ENCODE assay signal across 10 cellular contexts in the genomic region with DNA sequence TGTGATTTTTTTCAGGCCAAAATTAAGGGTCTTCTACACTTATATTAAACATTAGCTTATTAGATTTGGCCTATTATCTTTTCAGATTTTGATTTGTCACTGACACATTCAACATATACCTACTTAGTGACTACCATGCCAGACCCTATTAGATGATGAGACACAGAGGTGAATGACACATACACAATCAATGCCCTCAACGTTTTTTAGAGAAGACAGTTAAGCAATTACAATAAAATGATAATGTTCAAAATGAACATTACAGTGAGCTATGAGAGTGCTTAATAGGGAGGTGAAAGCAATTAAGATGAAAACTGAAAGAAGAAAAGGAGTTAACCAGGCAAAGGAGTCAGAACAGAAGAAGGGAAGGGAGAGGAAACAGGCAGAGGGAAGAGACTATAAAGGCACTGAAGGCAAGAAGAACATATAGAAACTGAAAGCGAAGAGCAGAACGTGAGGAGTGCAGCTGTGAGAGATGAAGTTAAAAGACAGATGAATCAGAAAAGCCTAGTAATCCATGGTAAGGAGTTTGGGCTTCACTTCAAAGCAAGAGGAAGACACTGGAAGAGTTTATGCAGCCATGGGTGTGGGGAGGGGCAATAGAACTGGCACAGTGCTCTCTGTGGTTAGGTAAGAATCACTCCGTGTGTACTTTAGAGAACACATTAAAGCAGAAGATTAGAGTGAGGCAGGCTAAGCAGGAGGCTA.
DNase-seq lines count a peak whose midpoint lies in the region; ATAC-seq and TF ChIP-seq lines count a peak whose summit lies in the region.
"Had no signal": no experiment of that assay in that cellular context is flagged by ENCODE, and none has a peak within 500 bp of the region (broad histone marks: within the 10 kb centered on the region; RNA-seq: fewer than 3 reads in every experiment).

No MANE protein-coding gene starts in this region.

- H3K4me3 ChIP-seq in skeletal muscle satellite cell (ENCODE audit: low read length) (peak overlapping the region; percentile 28), sigmoid colon (no peak overlapping the region), coronary artery (no peak overlapping the region)

- H3K27ac ChIP-seq in sigmoid colon = no peak overlapping the region
- H3K27ac ChIP-seq in coronary artery = no peak overlapping the region

- H3K36me3 ChIP-seq in skeletal muscle satellite cell (ENCODE audit: insufficient read depth, low read length) (no peaks in the 10 kb centered on the region), sigmoid colon (no peaks in the 10 kb centered on the region)

- H3K9me3 ChIP-seq in skeletal muscle satellite cell (replicated peaks; ENCODE audit: low read length) (no peaks in the 10 kb centered on the region), sigmoid colon (no peaks in the 10 kb centered on the region)

- TF ChIP-seq POLR2A in sigmoid colon (IDR thresholded peaks at IDR 0.05) = no peak

- H3K4me1 ChIP-seq in skeletal muscle satellite cell (ENCODE audit: control insufficient read depth, insufficient read depth, low read length) (peaks cover 59% of the 10 kb centered on the region), sigmoid colon (no peaks in the 10 kb centered on the region)

- intact Hi-C loops in sigmoid colon (cut with DNase I) = no loop called here

- H3K27me3 Mint-ChIP-seq in activated T-cell treated with anti-CD3 and anti-CD28 coated beads, Interleukin-2, amount 50 U/mL, for 4 hours (ENCODE audit: low read depth) = no peaks in the 10 kb centered on the region
- H3K27me3 Mint-ChIP-seq: T-cell had no signal

- H3K4me3 Mint-ChIP-seq in activated T-cell treated with anti-CD3 and anti-CD28 coated beads, Interleukin-2, amount 50 U/mL, for 4 hours = no peak overlapping the region
- H3K4me3 Mint-ChIP-seq: nephron, T-cell had no signal

- TF ChIP-seq EP300 in sigmoid colon (IDR thresholded peaks at IDR 0.05) = no peak

- no peak overlapping the region for H3K9ac ChIP-seq in skeletal muscle satellite cell (ENCODE audit: low read depth, low read length)

- WGBS in sigmoid colon, 2 donors = 14 to 34% methylated on average over 4 of the region's 4 CpGs

- DNase-seq in EL = peak; percentile 61
- DNase-seq in GM20000 (ENCODE audit: low spot score) = peak; percentile 43
- DNase-seq in activated T-cell treated with anti-CD3 and anti-CD28 coated beads, Interleukin-2, amount 50 U/mL, for 4 hours = no peak
- no peak for DNase-seq in sigmoid colon
- no peak for DNase-seq in NCI-H446 (lab: John Stamatoyannopoulos, UW)
- no peak for DNase-seq in coronary artery (ENCODE audit: low spot score)
- DNase-seq: T-cell had no signal

- TF ChIP-seq CTCF in GM20000 (IDR thresholded peaks at IDR 0.05; ENCODE audit: extremely low read depth, missing control alignments) = no peak
- TF ChIP-seq CTCF in sigmoid colon (IDR thresholded peaks at IDR 0.05) = no peak
- no peak for TF ChIP-seq CTCF in coronary artery (IDR thresholded peaks at IDR 0.05)

- peaks cover 3% of the 10 kb centered on the region for H3K4me1 Mint-ChIP-seq in activated T-cell treated with anti-CD3 and anti-CD28 coated beads, Interleukin-2, amount 50 U/mL, for 4 hours (ENCODE audit: low read depth)
- H3K4me1 Mint-ChIP-seq: nephron had no signal

- H3K36me3 Mint-ChIP-seq in activated T-cell treated with anti-CD3 and anti-CD28 coated beads, Interleukin-2, amount 50 U/mL, for 4 hours (ENCODE audit: insufficient read depth) = peaks cover 5% of the 10 kb centered on the region

- peak; percentile 82 for ATAC-seq in HG03469 (IDR thresholded peaks at IDR 0.05; ENCODE audit: unreplicated experiment)
- peak; percentile 87 to 89 for ATAC-seq in activated T-cell treated with anti-CD3 and anti-CD28 coated beads, Interleukin-2, amount 50 U/mL, for 4 hours

- no peaks in the 10 kb centered on the region for H3K27me3 ChIP-seq in skeletal muscle satellite cell (ENCODE audit: control insufficient read depth, insufficient read depth, low read length)
- no peaks in the 10 kb centered on the region for H3K27me3 ChIP-seq in sigmoid colon

- H3K4me2 ChIP-seq in skeletal muscle satellite cell (ENCODE audit: low read length) = peak overlapping the region; percentile 57

- H3K9me3 Mint-ChIP-seq in activated T-cell treated with anti-CD3 and anti-CD28 coated beads, Interleukin-2, amount 50 U/mL, for 4 hours = no peaks in the 10 kb centered on the region
- H3K9me3 Mint-ChIP-seq: nephron, T-cell had no signal

Comparison
In these comparisons a context has a peak if more than half of its experiments do, and no peak if none do; other contexts are left out.
1. DNase-seq: peak in EL (single experiment) and GM20000 (single experiment); none in activated T-cell treated with anti-CD3 and anti-CD28 coated beads, Interleukin-2, amount 50 U/mL, for 4 hours (single experiment), sigmoid colon (single experiment), NCI-H446 (0 of 2) and coronary artery (single experiment).